8 cellular contexts compared by ENCODE assay signal in the genomic region with DNA sequence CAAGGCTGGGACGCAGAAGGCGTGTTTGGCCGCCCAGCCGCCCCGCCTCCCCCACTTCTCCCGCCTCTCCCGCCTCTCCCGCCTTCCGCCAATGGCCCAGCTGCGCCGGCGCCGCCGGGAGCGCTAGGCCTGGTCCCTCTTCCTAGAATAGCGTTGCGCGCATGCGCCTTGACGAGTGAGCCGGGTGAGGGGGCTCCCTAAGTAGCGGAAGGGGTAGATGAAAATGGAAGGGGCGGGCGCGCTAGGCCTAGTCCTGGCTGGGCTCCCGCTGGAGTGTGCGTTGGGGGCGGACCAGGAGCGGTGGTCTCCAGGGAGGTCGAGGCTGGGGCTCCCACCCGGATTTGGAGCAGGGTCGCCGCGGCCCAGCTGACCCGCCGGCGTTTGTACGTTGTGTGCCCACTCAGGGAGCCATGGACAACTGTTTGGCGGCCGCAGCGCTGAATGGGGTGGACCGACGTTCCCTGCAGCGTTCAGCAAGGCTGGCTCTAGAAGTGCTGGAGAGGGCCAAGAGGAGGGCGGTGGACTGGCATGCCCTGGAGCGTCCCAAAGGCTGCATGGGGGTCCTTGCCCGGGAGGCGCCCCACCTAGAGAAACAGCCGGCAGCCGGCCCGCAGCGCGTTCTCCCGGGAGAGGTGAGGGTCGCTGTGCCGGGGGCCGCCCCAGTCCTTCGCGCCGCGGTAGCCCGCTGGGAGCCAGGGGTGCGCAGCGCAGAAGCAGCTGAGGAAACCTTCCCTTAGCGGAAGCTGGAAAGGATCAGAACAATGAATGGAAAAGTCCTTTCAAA. TPM values are rescaled to one million over a fixed set of nuclear protein-coding genes. Genes with fewer than 3 reads are reported as not detected.
DNase-seq lines count a peak whose midpoint lies in the region; ATAC-seq, FAIRE-seq and TF ChIP-seq lines count a peak whose summit lies in the region.

A gene with protein sequence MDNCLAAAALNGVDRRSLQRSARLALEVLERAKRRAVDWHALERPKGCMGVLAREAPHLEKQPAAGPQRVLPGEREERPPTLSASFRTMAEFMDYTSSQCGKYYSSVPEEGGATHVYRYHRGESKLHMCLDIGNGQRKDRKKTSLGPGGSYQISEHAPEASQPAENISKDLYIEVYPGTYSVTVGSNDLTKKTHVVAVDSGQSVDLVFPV (plus strand): TSS at position 150 of the 784 bp plus-strand sequence. CDS start 261 bp downstream, at position 411.

- intact Hi-C loops in kidney (cut with DNase I): no loop called here

- ATAC-seq in GM19035 (IDR thresholded peaks at IDR 0.05; ENCODE audit: unreplicated experiment) (peak; percentile 79), HG03432 (IDR thresholded peaks at IDR 0.05; ENCODE audit: unreplicated experiment) (peak; percentile 85)

- peak within 1 kb of the TSS; percentile 83 to 84 for H3K4me3 ChIP-seq in kidney (ENCODE audit: low read length in 2 of 2)

- H3K27ac ChIP-seq in kidney (ENCODE audit: low read depth in 2 of 2, low read length in 2 of 2): peak within 1 kb of the TSS; percentile 75 to 82

- DNase-seq in AG09319 (ENCODE audit: extremely low read depth, low read depth) (peak; percentile 85), NCI-H510A (lab: John Stamatoyannopoulos, UW) (peak; percentile 84), cerebellum (ENCODE audit: low spot score) (peak; percentile 92), kidney (peak; percentile 99)
- peak; percentile 76 to 85 for DNase-seq in activated CD4-positive, alpha-beta T cell treated with anti-CD3 and anti-CD28 coated beads for 24 hours (ENCODE audit: low read depth in 2 of 2)
- DNase-seq in stimulated activated CD4-positive, alpha-beta T cell treated with anti-CD3 and anti-CD28 coated beads, Interleukin-15, amount 100 ng/mL, for 1 hour (ENCODE audit: low read depth in 1 of 2, low spot score in 1 of 2): peak; percentile 51 to 69

- no peaks in the 10 kb centered on the region for H3K9me3 ChIP-seq in kidney (ENCODE audit: control insufficient read depth in 1 of 2, low read length in 2 of 2)

- FAIRE-seq in kidney (lab: Jason Lieb, UNC): no peak

- peak within 1 kb of the TSS; percentile 57 to 85 for H3K9ac ChIP-seq in kidney (ENCODE audit: low read length in 2 of 2)

- no peaks in the 10 kb centered on the region for H3K36me3 ChIP-seq in kidney (ENCODE audit: control insufficient read depth in 1 of 2, insufficient read depth in 2 of 2, low read length in 2 of 2)

- TF ChIP-seq CTCF in AG09319 (IDR thresholded peaks at IDR 0.05; ENCODE audit: low read depth, low read length) (no peak), kidney (IDR thresholded peaks at IDR 0.05; ENCODE audit: borderline replicate concordance, extremely low read depth, insufficient read depth) (no peak)

- peaks cover 8 to 12% of the 10 kb centered on the region in 2 donors for H3K4me1 ChIP-seq in kidney (ENCODE audit: control insufficient read depth in 1 of 2, insufficient read depth in 1 of 2, low read depth in 1 of 2, low read length in 2 of 2)

RNA-seq across cellular contexts. Expression of the gene that starts here (rescaled TPM):
- total RNA-seq in cerebellum (18.6 TPM), kidney (23.7 TPM)
- polyA plus RNA-seq in kidney (ENCODE audit: insufficient read depth, low read depth, low replicate concordance): 27.3 TPM

Comparison
In these comparisons a context has a peak if more than half of its experiments do, and no peak if none do; other contexts are left out.
1. Peak in every context shown above with its lines: DNase-seq, ATAC-seq, H3K4me3 ChIP-seq and H3K27ac ChIP-seq.